Comparison of ENCODE assay signal across 2 cellular contexts in the genomic region with DNA sequence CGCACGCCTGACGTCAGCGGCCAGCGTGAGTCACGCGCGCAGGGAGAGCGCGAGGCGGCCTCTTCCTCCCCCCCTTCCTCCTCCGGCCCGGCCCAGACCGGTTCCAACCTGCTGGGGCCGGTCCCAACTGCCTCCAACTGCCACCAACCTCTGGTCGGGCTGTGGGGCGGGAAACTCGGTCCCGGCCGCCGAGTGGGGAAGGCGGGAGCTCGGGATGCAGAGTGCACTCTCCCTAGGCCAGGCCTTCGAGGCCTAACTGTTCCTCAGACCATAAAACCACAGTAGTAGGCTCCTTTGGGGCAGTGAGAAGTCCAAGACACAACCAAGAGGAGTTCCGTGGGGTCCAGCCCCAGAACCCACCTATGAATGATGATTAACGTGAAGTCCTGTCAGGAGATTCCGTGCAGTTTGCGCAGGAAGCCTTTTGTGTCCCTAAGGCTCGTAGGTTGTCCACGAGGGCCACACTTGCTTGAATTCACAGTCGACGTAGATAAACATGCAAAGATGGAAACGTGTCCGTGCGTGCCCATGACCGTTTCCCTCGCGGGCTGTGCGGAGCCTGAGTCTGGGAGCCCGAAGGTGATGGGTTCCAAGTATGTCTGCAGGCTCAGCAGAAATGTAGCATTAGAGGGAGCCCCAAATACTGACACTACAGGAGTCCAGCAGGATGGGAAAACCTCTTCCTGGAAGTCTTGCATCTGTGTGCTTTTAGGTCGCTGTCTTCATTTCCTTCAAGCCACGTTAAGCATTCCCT.
TF ChIP-seq lines count a peak whose summit lies in the region.

No MANE protein-coding gene starts in this region.

TF ChIP-seq in A549, 52 proteins besides CTCF, POLR2A, EP300 and RAD21 (continued from another document):
- TF ChIP-seq, protein P1, sequence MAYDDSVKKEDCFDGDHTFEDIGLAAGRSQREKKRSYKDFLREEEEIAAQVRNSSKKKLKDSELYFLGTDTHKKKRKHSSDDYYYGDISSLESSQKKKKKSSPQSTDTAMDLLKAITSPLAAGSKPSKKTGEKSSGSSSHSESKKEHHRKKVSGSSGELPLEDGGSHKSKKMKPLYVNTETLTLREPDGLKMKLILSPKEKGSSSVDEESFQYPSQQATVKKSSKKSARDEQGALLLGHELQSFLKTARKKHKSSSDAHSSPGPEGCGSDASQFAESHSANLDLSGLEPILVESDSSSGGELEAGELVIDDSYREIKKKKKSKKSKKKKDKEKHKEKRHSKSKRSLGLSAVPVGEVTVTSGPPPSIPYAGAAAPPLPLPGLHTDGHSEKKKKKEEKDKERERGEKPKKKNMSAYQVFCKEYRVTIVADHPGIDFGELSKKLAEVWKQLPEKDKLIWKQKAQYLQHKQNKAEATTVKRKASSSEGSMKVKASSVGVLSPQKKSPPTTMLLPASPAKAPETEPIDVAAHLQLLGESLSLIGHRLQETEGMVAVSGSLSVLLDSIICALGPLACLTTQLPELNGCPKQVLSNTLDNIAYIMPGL (CRISPR knock-in tag; IDR thresholded peaks at IDR 0.05; ENCODE audit: borderline replicate concordance): peak; percentile 29; the same call in 1 of the 2 replicates
- TF ChIP-seq, protein P2, sequence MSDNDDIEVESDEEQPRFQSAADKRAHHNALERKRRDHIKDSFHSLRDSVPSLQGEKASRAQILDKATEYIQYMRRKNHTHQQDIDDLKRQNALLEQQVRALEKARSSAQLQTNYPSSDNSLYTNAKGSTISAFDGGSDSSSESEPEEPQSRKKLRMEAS (IDR thresholded peaks at IDR 0.05): peak; percentile 95
- TF ChIP-seq, protein P3, sequence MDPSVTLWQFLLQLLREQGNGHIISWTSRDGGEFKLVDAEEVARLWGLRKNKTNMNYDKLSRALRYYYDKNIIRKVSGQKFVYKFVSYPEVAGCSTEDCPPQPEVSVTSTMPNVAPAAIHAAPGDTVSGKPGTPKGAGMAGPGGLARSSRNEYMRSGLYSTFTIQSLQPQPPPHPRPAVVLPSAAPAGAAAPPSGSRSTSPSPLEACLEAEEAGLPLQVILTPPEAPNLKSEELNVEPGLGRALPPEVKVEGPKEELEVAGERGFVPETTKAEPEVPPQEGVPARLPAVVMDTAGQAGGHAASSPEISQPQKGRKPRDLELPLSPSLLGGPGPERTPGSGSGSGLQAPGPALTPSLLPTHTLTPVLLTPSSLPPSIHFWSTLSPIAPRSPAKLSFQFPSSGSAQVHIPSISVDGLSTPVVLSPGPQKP (IDR thresholded peaks at IDR 0.05; ENCODE audit: low read depth, low read length): no peak
- TF ChIP-seq EHF (CRISPR knock-in tag; IDR thresholded peaks at IDR 0.05) (peak; percentile 91; the same call in 1 of the 2 replicates), CHD4 (IDR thresholded peaks at IDR 0.05; ENCODE audit: borderline replicate concordance) (no peak), POLR2AphosphoS2 (conservative IDR thresholded peaks at IDR 0.05; ENCODE audit: low read length) (no peak; the same call in 1 of the 2 replicates), BHLHE40 (IDR thresholded peaks at IDR 0.05; ENCODE audit: low read depth, low read length) (no peak), NR3C1 (IDR thresholded peaks at IDR 0.05) (no peak), FOXS1 (CRISPR knock-in tag; IDR thresholded peaks at IDR 0.05) (peak; percentile 76), RARB (CRISPR knock-in tag; IDR thresholded peaks at IDR 0.05) (peak; percentile 68; the same call in 1 of the 2 replicates), TP53 (CRISPR knock-in tag; IDR thresholded peaks at IDR 0.05) (peak; percentile 80), TFCP2L1 (CRISPR knock-in tag; IDR thresholded peaks at IDR 0.05) (peak; percentile 59; the same call in 1 of the 2 replicates), FOSL2 (IDR thresholded peaks at IDR 0.05) (peak; percentile 66), FOSL2 (CRISPR knock-in tag; IDR thresholded peaks at IDR 0.05) (peak; percentile 97), HOXB5 (CRISPR knock-in tag; IDR thresholded peaks at IDR 0.05) (peak; percentile 85), SMC3 (IDR thresholded peaks at IDR 0.05) (no peak), ZNF302 (CRISPR knock-in tag; IDR thresholded peaks at IDR 0.05) (peak; percentile 89), HOXA7 (CRISPR knock-in tag; IDR thresholded peaks at IDR 0.05) (peak; percentile 84), CEBPB (IDR thresholded peaks at IDR 0.05) (no peak), KDM5A (IDR thresholded peaks at IDR 0.05) (0 out of 2 replicates have a peak, but pooled peaks have one; percentile 17)
- TF ChIP-seq, protein P4, sequence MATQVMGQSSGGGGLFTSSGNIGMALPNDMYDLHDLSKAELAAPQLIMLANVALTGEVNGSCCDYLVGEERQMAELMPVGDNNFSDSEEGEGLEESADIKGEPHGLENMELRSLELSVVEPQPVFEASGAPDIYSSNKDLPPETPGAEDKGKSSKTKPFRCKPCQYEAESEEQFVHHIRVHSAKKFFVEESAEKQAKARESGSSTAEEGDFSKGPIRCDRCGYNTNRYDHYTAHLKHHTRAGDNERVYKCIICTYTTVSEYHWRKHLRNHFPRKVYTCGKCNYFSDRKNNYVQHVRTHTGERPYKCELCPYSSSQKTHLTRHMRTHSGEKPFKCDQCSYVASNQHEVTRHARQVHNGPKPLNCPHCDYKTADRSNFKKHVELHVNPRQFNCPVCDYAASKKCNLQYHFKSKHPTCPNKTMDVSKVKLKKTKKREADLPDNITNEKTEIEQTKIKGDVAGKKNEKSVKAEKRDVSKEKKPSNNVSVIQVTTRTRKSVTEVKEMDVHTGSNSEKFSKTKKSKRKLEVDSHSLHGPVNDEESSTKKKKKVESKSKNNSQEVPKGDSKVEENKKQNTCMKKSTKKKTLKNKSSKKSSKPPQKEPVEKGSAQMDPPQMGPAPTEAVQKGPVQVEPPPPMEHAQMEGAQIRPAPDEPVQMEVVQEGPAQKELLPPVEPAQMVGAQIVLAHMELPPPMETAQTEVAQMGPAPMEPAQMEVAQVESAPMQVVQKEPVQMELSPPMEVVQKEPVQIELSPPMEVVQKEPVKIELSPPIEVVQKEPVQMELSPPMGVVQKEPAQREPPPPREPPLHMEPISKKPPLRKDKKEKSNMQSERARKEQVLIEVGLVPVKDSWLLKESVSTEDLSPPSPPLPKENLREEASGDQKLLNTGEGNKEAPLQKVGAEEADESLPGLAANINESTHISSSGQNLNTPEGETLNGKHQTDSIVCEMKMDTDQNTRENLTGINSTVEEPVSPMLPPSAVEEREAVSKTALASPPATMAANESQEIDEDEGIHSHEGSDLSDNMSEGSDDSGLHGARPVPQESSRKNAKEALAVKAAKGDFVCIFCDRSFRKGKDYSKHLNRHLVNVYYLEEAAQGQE (IDR thresholded peaks at IDR 0.05): peak; percentile 84
TF ChIP-seq in A549: peak in this region for 25.

TF ChIP-seq in HepG2, 621 proteins besides CTCF, POLR2A, EP300 and RAD21 (continued from another document and continues in another):
- TF ChIP-seq, protein P5, sequence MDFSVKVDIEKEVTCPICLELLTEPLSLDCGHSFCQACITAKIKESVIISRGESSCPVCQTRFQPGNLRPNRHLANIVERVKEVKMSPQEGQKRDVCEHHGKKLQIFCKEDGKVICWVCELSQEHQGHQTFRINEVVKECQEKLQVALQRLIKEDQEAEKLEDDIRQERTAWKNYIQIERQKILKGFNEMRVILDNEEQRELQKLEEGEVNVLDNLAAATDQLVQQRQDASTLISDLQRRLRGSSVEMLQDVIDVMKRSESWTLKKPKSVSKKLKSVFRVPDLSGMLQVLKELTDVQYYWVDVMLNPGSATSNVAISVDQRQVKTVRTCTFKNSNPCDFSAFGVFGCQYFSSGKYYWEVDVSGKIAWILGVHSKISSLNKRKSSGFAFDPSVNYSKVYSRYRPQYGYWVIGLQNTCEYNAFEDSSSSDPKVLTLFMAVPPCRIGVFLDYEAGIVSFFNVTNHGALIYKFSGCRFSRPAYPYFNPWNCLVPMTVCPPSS (IDR thresholded peaks at IDR 0.05): no peak
- no peak for TF ChIP-seq ZNF251 (CRISPR knock-in tag; IDR thresholded peaks at IDR 0.05)
- peak; percentile 56; the same call in 1 of the 2 replicates for TF ChIP-seq SNAI1 (CRISPR knock-in tag; IDR thresholded peaks at IDR 0.05; ENCODE audit: borderline replicate concordance)
- TF ChIP-seq, protein P6, sequence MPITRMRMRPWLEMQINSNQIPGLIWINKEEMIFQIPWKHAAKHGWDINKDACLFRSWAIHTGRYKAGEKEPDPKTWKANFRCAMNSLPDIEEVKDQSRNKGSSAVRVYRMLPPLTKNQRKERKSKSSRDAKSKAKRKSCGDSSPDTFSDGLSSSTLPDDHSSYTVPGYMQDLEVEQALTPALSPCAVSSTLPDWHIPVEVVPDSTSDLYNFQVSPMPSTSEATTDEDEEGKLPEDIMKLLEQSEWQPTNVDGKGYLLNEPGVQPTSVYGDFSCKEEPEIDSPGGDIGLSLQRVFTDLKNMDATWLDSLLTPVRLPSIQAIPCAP (CRISPR knock-in tag; IDR thresholded peaks at IDR 0.05; ENCODE audit: low read depth): no peak
- no peak; the same call in 1 of the 2 replicates for TF ChIP-seq TSC22D2 (CRISPR knock-in tag; IDR thresholded peaks at IDR 0.05; ENCODE audit: borderline replicate concordance)
- TF ChIP-seq ZNF501 (CRISPR knock-in tag; IDR thresholded peaks at IDR 0.05): no peak; the same call in 1 of the 2 replicates
- peak; percentile 64 for TF ChIP-seq ZNF160 (CRISPR knock-in tag; IDR thresholded peaks at IDR 0.05)
- no peak for TF ChIP-seq MAFG (CRISPR knock-in tag; IDR thresholded peaks at IDR 0.05)
- TF ChIP-seq NFE2 (CRISPR knock-in tag; IDR thresholded peaks at IDR 0.05): no peak
- TF ChIP-seq SOX13 (IDR thresholded peaks at IDR 0.05): peak; percentile 99
- TF ChIP-seq SOX13 (CRISPR knock-in tag; conservative IDR thresholded peaks at IDR 0.05 in 1 of 2, IDR thresholded peaks at IDR 0.05 in 1 of 2): peak in 1 of 2 experiments; percentile 42; a peak in 1 of 4 replicates
- TF ChIP-seq ZNF33B (CRISPR knock-in tag; IDR thresholded peaks at IDR 0.05): peak; percentile 90; the same call in 1 of the 2 replicates
- TF ChIP-seq, protein P7, sequence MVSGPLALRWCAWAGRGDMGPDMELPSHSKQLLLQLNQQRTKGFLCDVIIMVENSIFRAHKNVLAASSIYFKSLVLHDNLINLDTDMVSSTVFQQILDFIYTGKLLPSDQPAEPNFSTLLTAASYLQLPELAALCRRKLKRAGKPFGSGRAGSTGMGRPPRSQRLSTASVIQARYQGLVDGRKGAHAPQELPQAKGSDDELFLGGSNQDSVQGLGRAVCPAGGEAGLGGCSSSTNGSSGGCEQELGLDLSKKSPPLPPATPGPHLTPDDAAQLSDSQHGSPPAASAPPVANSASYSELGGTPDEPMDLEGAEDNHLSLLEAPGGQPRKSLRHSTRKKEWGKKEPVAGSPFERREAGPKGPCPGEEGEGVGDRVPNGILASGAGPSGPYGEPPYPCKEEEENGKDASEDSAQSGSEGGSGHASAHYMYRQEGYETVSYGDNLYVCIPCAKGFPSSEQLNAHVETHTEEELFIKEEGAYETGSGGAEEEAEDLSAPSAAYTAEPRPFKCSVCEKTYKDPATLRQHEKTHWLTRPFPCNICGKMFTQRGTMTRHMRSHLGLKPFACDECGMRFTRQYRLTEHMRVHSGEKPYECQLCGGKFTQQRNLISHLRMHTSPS (CRISPR knock-in tag; IDR thresholded peaks at IDR 0.05; ENCODE audit: low read depth): no peak
- peak; percentile 80 for TF ChIP-seq PTBP1 (IDR thresholded peaks at IDR 0.05; ENCODE audit: low read depth, low read length, poor library complexity, severe bottlenecking)
- no peak; the same call in 1 of the 2 replicates for TF ChIP-seq KDM5A (IDR thresholded peaks at IDR 0.05; ENCODE audit: borderline replicate concordance, low read length)
- TF ChIP-seq, protein P8, sequence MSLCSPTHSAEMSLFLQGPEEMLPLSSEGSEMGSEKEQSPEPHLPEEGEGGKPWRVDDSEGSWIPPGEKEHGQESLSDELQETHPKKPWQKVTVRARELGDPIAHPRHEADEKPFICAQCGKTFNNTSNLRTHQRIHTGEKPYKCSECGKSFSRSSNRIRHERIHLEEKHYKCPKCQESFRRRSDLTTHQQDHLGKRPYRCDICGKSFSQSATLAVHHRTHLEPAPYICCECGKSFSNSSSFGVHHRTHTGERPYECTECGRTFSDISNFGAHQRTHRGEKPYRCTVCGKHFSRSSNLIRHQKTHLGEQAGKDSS (CRISPR knock-in tag; IDR thresholded peaks at IDR 0.05; ENCODE audit: borderline replicate concordance, low read depth): peak; percentile 57
- TF ChIP-seq, protein P9, sequence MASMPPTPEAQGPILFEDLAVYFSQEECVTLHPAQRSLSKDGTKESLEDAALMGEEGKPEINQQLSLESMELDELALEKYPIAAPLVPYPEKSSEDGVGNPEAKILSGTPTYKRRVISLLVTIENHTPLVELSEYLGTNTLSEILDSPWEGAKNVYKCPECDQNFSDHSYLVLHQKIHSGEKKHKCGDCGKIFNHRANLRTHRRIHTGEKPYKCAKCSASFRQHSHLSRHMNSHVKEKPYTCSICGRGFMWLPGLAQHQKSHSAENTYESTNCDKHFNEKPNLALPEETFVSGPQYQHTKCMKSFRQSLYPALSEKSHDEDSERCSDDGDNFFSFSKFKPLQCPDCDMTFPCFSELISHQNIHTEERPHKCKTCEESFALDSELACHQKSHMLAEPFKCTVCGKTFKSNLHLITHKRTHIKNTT (CRISPR knock-in tag; IDR thresholded peaks at IDR 0.05): no peak
- 0 out of 2 replicates have a peak, but pooled peaks have one; percentile 48 for TF ChIP-seq ZMAT3 (CRISPR knock-in tag; conservative IDR thresholded peaks at IDR 0.05)
- no peak for TF ChIP-seq TEAD3 (CRISPR knock-in tag; optimal IDR thresholded peaks at IDR 0.05; ENCODE audit: borderline replicate concordance)
- TF ChIP-seq, protein P10, sequence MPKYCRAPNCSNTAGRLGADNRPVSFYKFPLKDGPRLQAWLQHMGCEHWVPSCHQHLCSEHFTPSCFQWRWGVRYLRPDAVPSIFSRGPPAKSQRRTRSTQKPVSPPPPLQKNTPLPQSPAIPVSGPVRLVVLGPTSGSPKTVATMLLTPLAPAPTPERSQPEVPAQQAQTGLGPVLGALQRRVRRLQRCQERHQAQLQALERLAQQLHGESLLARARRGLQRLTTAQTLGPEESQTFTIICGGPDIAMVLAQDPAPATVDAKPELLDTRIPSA (CRISPR knock-in tag; IDR thresholded peaks at IDR 0.05; ENCODE audit: borderline replicate concordance): 0 out of 2 replicates have a peak, but pooled peaks have one; percentile 54
- TF ChIP-seq, protein P11, sequence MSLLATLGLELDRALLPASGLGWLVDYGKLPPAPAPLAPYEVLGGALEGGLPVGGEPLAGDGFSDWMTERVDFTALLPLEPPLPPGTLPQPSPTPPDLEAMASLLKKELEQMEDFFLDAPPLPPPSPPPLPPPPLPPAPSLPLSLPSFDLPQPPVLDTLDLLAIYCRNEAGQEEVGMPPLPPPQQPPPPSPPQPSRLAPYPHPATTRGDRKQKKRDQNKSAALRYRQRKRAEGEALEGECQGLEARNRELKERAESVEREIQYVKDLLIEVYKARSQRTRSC (CRISPR knock-in tag; IDR thresholded peaks at IDR 0.05; ENCODE audit: low read depth): 0 out of 2 replicates have a peak, but pooled peaks have one; percentile 44
- no peak for TF ChIP-seq ZNF577 (CRISPR knock-in tag; IDR thresholded peaks at IDR 0.05; ENCODE audit: borderline replicate concordance, low read depth)
- TF ChIP-seq SMC3 (IDR thresholded peaks at IDR 0.05; ENCODE audit: low read length): no peak
- no peak for TF ChIP-seq SMARCE1 (IDR thresholded peaks at IDR 0.05; ENCODE audit: borderline replicate concordance)
- no peak for TF ChIP-seq REL (CRISPR knock-in tag; conservative IDR thresholded peaks at IDR 0.05)
- no peak for TF ChIP-seq ESRRA (CRISPR knock-in tag; IDR thresholded peaks at IDR 0.05; ENCODE audit: low read depth)
- TF ChIP-seq, protein P12, sequence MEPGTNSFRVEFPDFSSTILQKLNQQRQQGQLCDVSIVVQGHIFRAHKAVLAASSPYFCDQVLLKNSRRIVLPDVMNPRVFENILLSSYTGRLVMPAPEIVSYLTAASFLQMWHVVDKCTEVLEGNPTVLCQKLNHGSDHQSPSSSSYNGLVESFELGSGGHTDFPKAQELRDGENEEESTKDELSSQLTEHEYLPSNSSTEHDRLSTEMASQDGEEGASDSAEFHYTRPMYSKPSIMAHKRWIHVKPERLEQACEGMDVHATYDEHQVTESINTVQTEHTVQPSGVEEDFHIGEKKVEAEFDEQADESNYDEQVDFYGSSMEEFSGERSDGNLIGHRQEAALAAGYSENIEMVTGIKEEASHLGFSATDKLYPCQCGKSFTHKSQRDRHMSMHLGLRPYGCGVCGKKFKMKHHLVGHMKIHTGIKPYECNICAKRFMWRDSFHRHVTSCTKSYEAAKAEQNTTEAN (CRISPR knock-in tag; conservative IDR thresholded peaks at IDR 0.05): peak; percentile 40; the same call in 1 of the 2 replicates
- peak; percentile 93 for TF ChIP-seq ZFY (CRISPR knock-in tag; IDR thresholded peaks at IDR 0.05)
